13 cellular contexts compared by ENCODE assay signal in the genomic region with DNA sequence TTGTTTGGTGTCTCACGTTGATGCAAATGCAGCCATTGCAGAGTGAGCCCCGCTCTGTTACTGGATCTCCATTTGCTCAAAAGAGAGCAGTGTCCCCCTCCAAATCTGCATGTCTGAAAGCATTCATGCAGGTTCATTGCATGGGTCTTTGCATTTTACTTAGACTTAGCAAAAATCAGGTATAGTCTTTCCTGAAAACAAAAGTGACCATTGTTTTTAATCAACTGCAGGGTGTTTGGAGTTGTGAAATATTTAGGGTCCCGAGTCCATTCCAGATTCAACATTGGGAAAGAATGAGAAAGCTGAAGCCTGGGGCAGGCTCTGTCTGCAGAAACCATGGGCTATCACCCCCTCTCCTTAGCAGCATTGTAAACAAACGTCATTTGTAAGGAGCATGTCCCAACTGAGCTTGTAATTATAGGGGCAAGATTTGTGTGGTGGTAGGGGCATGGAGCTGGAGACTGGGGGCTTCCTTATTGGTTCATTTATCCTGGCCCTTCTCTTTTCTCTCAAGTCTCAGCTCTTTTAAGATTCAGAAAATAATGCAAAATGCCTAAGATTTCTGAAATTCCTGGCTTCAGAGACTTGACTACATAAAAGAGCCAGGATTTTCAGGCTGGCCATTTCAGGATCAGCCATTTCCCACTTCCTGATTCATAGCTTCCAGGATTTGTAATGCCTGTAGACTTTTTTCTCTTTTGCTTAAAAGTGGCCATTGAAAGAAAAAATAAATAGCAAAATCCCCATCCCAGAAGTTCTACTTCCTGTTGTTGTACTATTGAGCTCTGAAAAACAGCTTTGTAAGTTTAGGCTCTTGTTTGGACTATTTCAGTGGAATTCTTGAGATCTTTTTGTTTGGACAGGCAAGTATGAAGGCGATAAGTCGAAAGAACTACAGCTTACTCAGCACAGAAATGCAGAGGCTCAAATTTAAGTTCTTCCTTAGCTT. TPM values are rescaled to one million over a fixed set of nuclear protein-coding genes. Genes with fewer than 3 reads are reported as not detected.
DNase-seq lines count a peak whose midpoint lies in the region; ATAC-seq and TF ChIP-seq lines count a peak whose summit lies in the region.
"Had no signal": no experiment of that assay in that cellular context is flagged by ENCODE, and none has a peak within 500 bp of the region (broad histone marks: within the 10 kb centered on the region; RNA-seq: fewer than 3 reads in every experiment).

No MANE protein-coding gene starts in this region.

- H2AFZ ChIP-seq in parathyroid adenoma, result no peak overlapping the region

- H3K36me3 ChIP-seq in BLaER1 treated with 17β-estradiol and CSF1 and Interleukin-3, amounts not matched to agents 10 nM and 100 nM, result peaks cover 0 to 77% (median 46%) of the 10 kb centered on the region in 11 experiments; a peak in 17 of 22 replicates
- H3K36me3 ChIP-seq in gastroesophageal sphincter (no peaks in the 10 kb centered on the region), parathyroid adenoma (ENCODE audit: control insufficient read depth, insufficient read depth, low read length) (no peaks in the 10 kb centered on the region)

- TF ChIP-seq CTCF in WTC11 (IDR thresholded peaks at IDR 0.05), result no peak
- TF ChIP-seq CTCF in gastroesophageal sphincter (IDR thresholded peaks at IDR 0.05), result no peak
- TF ChIP-seq CTCF in parathyroid adenoma (IDR thresholded peaks at IDR 0.05), result no peak

- DNase-seq in WTC11 (ENCODE audit: low spot score) (no peak), cerebellar nuclear complex (lab: John Stamatoyannopoulos, UW) (no peak)
- DNase-seq: CD4-positive, alpha-beta T cell; NCI-H1694; stimulated activated CD4-positive, alpha-beta T cell treated with anti-CD3 and anti-CD28 coated beads, Interleukin-2, amount 100 ng/mL, for 48 hours had no signal

- no peak for TF ChIP-seq POLR2A in gastroesophageal sphincter (IDR thresholded peaks at IDR 0.05)

- 46 to 52% methylated on average over 6 of the region's 6 CpGs for WGBS in gastroesophageal sphincter (ENCODE audit: low coverage in 1 of 2), 2 donors

- H3K27ac Mint-ChIP-seq in WTC11, result peak overlapping the region; percentile 98

- peak overlapping the region in 7 of 11 experiments; percentile 0 to 70 (median 47); a peak in 10 of 22 replicates for H3K4me2 ChIP-seq in BLaER1 treated with 17β-estradiol and CSF1 and Interleukin-3, amounts not matched to agents 10 nM and 100 nM
- H3K4me2 ChIP-seq in parathyroid adenoma (ENCODE audit: low read length), result no peak overlapping the region

- peak overlapping the region; percentile 49 for H3K4me3 Mint-ChIP-seq in WTC11
- H3K4me3 Mint-ChIP-seq: activated T-helper 17 cell treated with anti-CD3 and anti-CD28 coated beads, Interleukin-2, amount 50 U/mL, for 72 hours; CD4-positive, alpha-beta T cell; T-helper 1 cell treated with Interleukin-12 subunit alpha and Interleukin-12 subunit beta and Interleukin-4 antibody, amounts not matched to agents 30 μg/mL and 1 μg/mL, for 36 hours had no signal

- TF ChIP-seq EP300 in gastroesophageal sphincter (IDR thresholded peaks at IDR 0.05), result no peak

- peak; percentile 78 for ATAC-seq in WTC11
- ATAC-seq in gastroesophageal sphincter, result peak; percentile 68
- no peak for ATAC-seq in GM21825 (IDR thresholded peaks at IDR 0.05; ENCODE audit: unreplicated experiment)
- ATAC-seq in HG02885 (IDR thresholded peaks at IDR 0.05; ENCODE audit: poor library complexity, unreplicated experiment), result no peak
- ATAC-seq in GM18873 (IDR thresholded peaks at IDR 0.05; ENCODE audit: low FRiP score, unreplicated experiment), result no peak
- ATAC-seq: activated T-helper 17 cell treated with anti-CD3 and anti-CD28 coated beads, Interleukin-2, amount 50 U/mL, for 72 hours had no signal

- H3K79me2 ChIP-seq in parathyroid adenoma, result peaks cover 7% of the 10 kb centered on the region

- H3K27ac ChIP-seq in BLaER1 treated with 17β-estradiol and CSF1 and Interleukin-3, amounts not matched to agents 10 nM and 100 nM, result peak overlapping the region in 4 of 11 experiments; percentile 0 to 37 (median 22); a peak in 4 of 22 replicates
- H3K27ac ChIP-seq in gastroesophageal sphincter (peak overlapping the region in 3 of 4 donors; percentile 60 to 70 (median 65)), parathyroid adenoma (peak overlapping the region; percentile 24)

- no peaks in the 10 kb centered on the region for H3K27me3 ChIP-seq in BLaER1 treated with 17β-estradiol and CSF1 and Interleukin-3, amounts not matched to agents 10 nM and 100 nM
- H3K27me3 ChIP-seq in gastroesophageal sphincter, result no peaks in the 10 kb centered on the region
- H3K27me3 ChIP-seq in parathyroid adenoma (ENCODE audit: control insufficient read depth, insufficient read depth, low read length), result no peaks in the 10 kb centered on the region

- peaks cover 0 to 7% (median 0%) of the 10 kb centered on the region in 11 experiments; a peak in 2 of 22 replicates for H3K9me3 ChIP-seq in BLaER1 treated with 17β-estradiol and CSF1 and Interleukin-3, amounts not matched to agents 10 nM and 100 nM (replicated peaks in 1 of 11)
- H3K9me3 ChIP-seq in gastroesophageal sphincter (no peaks in the 10 kb centered on the region), parathyroid adenoma (ENCODE audit: control insufficient read depth, low read length) (no peaks in the 10 kb centered on the region)

- H3K4me3 ChIP-seq in BLaER1 treated with 17β-estradiol and CSF1 and Interleukin-3, amounts not matched to agents 10 nM and 100 nM, result no peak overlapping the region
- no peak overlapping the region for H3K4me3 ChIP-seq in gastroesophageal sphincter
- no peak overlapping the region for H3K4me3 ChIP-seq in parathyroid adenoma (ENCODE audit: low read depth, low read length)

- CTCF ChIA-PET in WTC11 (lab: Charles Lee), result interaction anchor here (0.6 to 1.5 kb wide), 17 partner anchors 8 to 405 kb away, joined by 3 to 8 read pairs (median 4); no protein-coding TSS in a partner anchor

- peaks cover 56 to 100% (median 100%) of the 10 kb centered on the region in 11 experiments for H4K20me1 ChIP-seq in BLaER1 treated with 17β-estradiol and CSF1 and Interleukin-3, amounts not matched to agents 10 nM and 100 nM

- H3K36me3 Mint-ChIP-seq in WTC11, result no peaks in the 10 kb centered on the region; the same call in 1 of the 2 replicates

- no peaks in the 10 kb centered on the region for H3K27me3 Mint-ChIP-seq in WTC11 (ENCODE audit: low read depth)
- H3K27me3 Mint-ChIP-seq: CD4-positive, alpha-beta T cell had no signal

- POLR2A ChIA-PET in WTC11 (lab: Charles Lee), result interaction anchor here (0.7 kb wide), 1 partner anchor 13 kb away, joined by 3 read pairs; no protein-coding TSS in a partner anchor

- peaks cover 89% of the 10 kb centered on the region for H3K4me1 Mint-ChIP-seq in WTC11

- H3K9me3 Mint-ChIP-seq in WTC11, result no peaks in the 10 kb centered on the region
- H3K9me3 Mint-ChIP-seq: activated T-helper 17 cell treated with anti-CD3 and anti-CD28 coated beads, Interleukin-2, amount 50 U/mL, for 72 hours; CD4-positive, alpha-beta T cell; T-helper 1 cell treated with Interleukin-12 subunit alpha and Interleukin-12 subunit beta and Interleukin-4 antibody, amounts not matched to agents 30 μg/mL and 1 μg/mL, for 36 hours had no signal

- H3K9ac ChIP-seq in BLaER1 treated with 17β-estradiol and CSF1 and Interleukin-3, amounts not matched to agents 10 nM and 100 nM, result no peak overlapping the region; a peak in 1 of 22 replicates
- no peak overlapping the region for H3K9ac ChIP-seq in parathyroid adenoma

- H3K4me1 ChIP-seq in BLaER1 treated with 17β-estradiol and CSF1 and Interleukin-3, amounts not matched to agents 10 nM and 100 nM, result peaks cover 49 to 73% (median 63%) of the 10 kb centered on the region in 10 experiments
- H3K4me1 ChIP-seq in gastroesophageal sphincter, result peaks cover 11 to 85% (median 53%) of the 10 kb centered on the region in 3 donors
- H3K4me1 ChIP-seq in parathyroid adenoma, result no peaks in the 10 kb centered on the region

TF ChIP-seq in WTC11, 78 proteins besides CTCF, POLR2A, EP300 and RAD21:
- 0 out of 2 replicates have a peak, but pooled peaks have one; percentile 42 for TF ChIP-seq GABPB1 (CRISPR knock-in tag; IDR thresholded peaks at IDR 0.05)
- no peak for TF ChIP-seq NR3C1 (CRISPR knock-in tag; conservative IDR thresholded peaks at IDR 0.05; ENCODE audit: low read depth)
- TF ChIP-seq CREM (CRISPR knock-in tag; IDR thresholded peaks at IDR 0.05), result no peak

RNA-seq across cellular contexts. Expression of gene IGF1R, which starts 23.0 kb away (rescaled TPM):
- total RNA-seq in WTC11 (2021) (116 to 125 TPM (median 120 TPM) in 3 replicates), gastroesophageal sphincter (10 to 100 TPM; 31.6 to 87.8 (median 60.0) TPM)

Comparison
In these comparisons a context has a peak if more than half of its experiments do, and no peak if none do; other contexts are left out.
1. ATAC-seq: peak in WTC11 (single experiment) and gastroesophageal sphincter (single experiment); none in GM21825 (single experiment), HG02885 (single experiment) and GM18873 (single experiment).